Comparison of ENCODE assay signal across 22 cellular contexts in the genomic region with DNA sequence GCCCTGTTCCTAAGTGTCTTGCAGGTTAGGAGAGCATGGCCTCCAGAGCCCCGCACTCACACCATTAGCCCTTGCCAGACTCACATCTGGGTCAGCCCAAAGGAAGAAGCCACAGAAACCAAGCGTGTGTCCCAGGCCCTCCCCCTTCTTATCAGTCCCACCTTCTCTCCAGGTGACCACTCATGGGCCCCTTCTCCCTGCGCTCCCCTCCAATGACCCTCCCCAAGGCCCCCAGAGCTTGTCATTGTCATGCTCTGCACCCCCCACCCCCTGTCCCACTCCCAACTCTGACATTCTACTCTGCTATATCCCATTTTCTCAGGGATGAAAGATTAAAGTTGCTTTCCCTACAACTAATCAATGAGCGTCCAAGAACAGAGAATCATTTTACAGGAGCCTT. TPM values are rescaled to one million over a fixed set of nuclear protein-coding genes. Genes with fewer than 3 reads are reported as not detected.
A peak's percentile ranks its signal among the peaks of the same experiment; 100 is the strongest.
DNase-seq lines count a peak whose midpoint lies in the region; ATAC-seq and TF ChIP-seq lines count a peak whose summit lies in the region.
"Had no signal": no experiment of that assay in that cellular context is flagged by ENCODE, and none has a peak within 500 bp of the region (broad histone marks: within the 10 kb centered on the region; RNA-seq: fewer than 3 reads in every experiment).

No MANE protein-coding gene starts in this region.

- H3K4me1 Mint-ChIP-seq in activated CD8-positive, alpha-beta memory T cell treated with anti-CD3 and anti-CD28 coated beads, Interleukin-2, amount 10 ng/mL, durations not matched to agents 7 days and 5 days: no peaks in the 10 kb centered on the region
- no peaks in the 10 kb centered on the region for H3K4me1 Mint-ChIP-seq in osteocyte (ENCODE audit: unreplicated experiment)
- no peaks in the 10 kb centered on the region for H3K4me1 Mint-ChIP-seq in T-helper 17 cell
- no peaks in the 10 kb centered on the region for H3K4me1 Mint-ChIP-seq in T-helper 2 cell treated with Interferon-gamma antibody and Interleukin-4, amounts not matched to agents 5 μg/mL and 100 μg/mL, for 36 hours (ENCODE audit: low read depth)
- H3K4me1 Mint-ChIP-seq: CD14-positive monocyte; CD8-positive, alpha-beta memory T cell had no signal

- H3K36me3 Mint-ChIP-seq in activated CD8-positive, alpha-beta memory T cell treated with anti-CD3 and anti-CD28 coated beads, Interleukin-2, amount 10 ng/mL, durations not matched to agents 7 days and 5 days: no peaks in the 10 kb centered on the region
- H3K36me3 Mint-ChIP-seq in osteocyte (ENCODE audit: unreplicated experiment) (no peaks in the 10 kb centered on the region), T-helper 17 cell (ENCODE audit: low read depth) (peaks cover 8% of the 10 kb centered on the region)
- H3K36me3 Mint-ChIP-seq in T-helper 2 cell treated with Interferon-gamma antibody and Interleukin-4, amounts not matched to agents 5 μg/mL and 100 μg/mL, for 36 hours (ENCODE audit: low read depth): no peaks in the 10 kb centered on the region
- H3K36me3 Mint-ChIP-seq: CD14-positive monocyte had no signal

- peak; percentile 15 for DNase-seq in activated CD8-positive, alpha-beta memory T cell treated with anti-CD3 and anti-CD28 coated beads, Interleukin-2, amount 10 ng/mL, durations not matched to agents 7 days and 5 days
- no peak for DNase-seq in activated CD8-positive, alpha-beta memory T cell treated with anti-CD3 and anti-CD28 coated beads, Interleukin-2, amount 50 U/mL, for 4 hours
- DNase-seq in osteocyte (ENCODE audit: extremely low spot score, unreplicated experiment): peak; percentile 60
- no peak for DNase-seq in T-helper 17 cell
- no peak for DNase-seq in T-helper 2 cell treated with Interferon-gamma antibody and Interleukin-4, amounts not matched to agents 5 μg/mL and 100 μg/mL, for 36 hours (ENCODE audit: low spot score)
- DNase-seq in GM19238 (ENCODE audit: insufficient read length, low spot score): no peak
- DNase-seq: 8988T; ACHN; AML-193; BE2C; CD4-positive, alpha-beta T cell; CD8-positive, alpha-beta memory T cell; DMS 273 treated with DMSO at 0.1 percent for 48 hours; DMS79 treated with DMSO at 0.1 percent for 48 hours; GF-D8; GOT3; HFFc6 had no signal

- CTCF ChIA-PET in activated CD8-positive, alpha-beta memory T cell treated with anti-CD3 and anti-CD28 coated beads, Interleukin-2, amount 10 ng/mL, durations not matched to agents 7 days and 5 days (lab: Charles Lee): interaction anchor here (1.0 kb wide), 1 partner anchor 19 kb away, joined by 3 read pairs; no protein-coding TSS in a partner anchor

- ATAC-seq in activated CD8-positive, alpha-beta memory T cell treated with anti-CD3 and anti-CD28 coated beads, Interleukin-2, amount 10 ng/mL, durations not matched to agents 7 days and 5 days: no peak
- ATAC-seq in esophagus mucosa (peak; percentile 31), T-helper 17 cell (no peak)
- ATAC-seq: A549 had no signal

- peaks cover 15% of the 10 kb centered on the region for H3K27me3 Mint-ChIP-seq in activated CD8-positive, alpha-beta memory T cell treated with anti-CD3 and anti-CD28 coated beads, Interleukin-2, amount 10 ng/mL, durations not matched to agents 7 days and 5 days
- H3K27me3 Mint-ChIP-seq in osteocyte (ENCODE audit: unreplicated experiment) (peaks cover 44% of the 10 kb centered on the region), T-helper 17 cell (peaks cover 24% of the 10 kb centered on the region)
- H3K27me3 Mint-ChIP-seq in T-helper 2 cell treated with Interferon-gamma antibody and Interleukin-4, amounts not matched to agents 5 μg/mL and 100 μg/mL, for 36 hours (ENCODE audit: low read depth): peaks cover 6% of the 10 kb centered on the region
- H3K27me3 Mint-ChIP-seq: CD4-positive, alpha-beta T cell had no signal

- no peak overlapping the region for H3K27ac Mint-ChIP-seq in activated CD8-positive, alpha-beta memory T cell treated with anti-CD3 and anti-CD28 coated beads, Interleukin-2, amount 10 ng/mL, durations not matched to agents 7 days and 5 days
- H3K27ac Mint-ChIP-seq in osteocyte (ENCODE audit: unreplicated experiment) (no peak overlapping the region), T-helper 17 cell (no peak overlapping the region)
- no peak overlapping the region for H3K27ac Mint-ChIP-seq in T-helper 2 cell treated with Interferon-gamma antibody and Interleukin-4, amounts not matched to agents 5 μg/mL and 100 μg/mL, for 36 hours
- H3K27ac Mint-ChIP-seq: CD14-positive monocyte; CD4-positive, alpha-beta T cell; CD8-positive, alpha-beta memory T cell; HFFc6 had no signal

- H3K9me3 Mint-ChIP-seq in activated CD8-positive, alpha-beta memory T cell treated with anti-CD3 and anti-CD28 coated beads, Interleukin-2, amount 10 ng/mL, durations not matched to agents 7 days and 5 days (ENCODE audit: low read depth): no peaks in the 10 kb centered on the region
- no peaks in the 10 kb centered on the region for H3K9me3 Mint-ChIP-seq in osteocyte (ENCODE audit: unreplicated experiment)
- H3K9me3 Mint-ChIP-seq in T-helper 2 cell treated with Interferon-gamma antibody and Interleukin-4, amounts not matched to agents 5 μg/mL and 100 μg/mL, for 36 hours: no peaks in the 10 kb centered on the region
- H3K9me3 Mint-ChIP-seq: CD4-positive, alpha-beta T cell; HFFc6 had no signal

- H3K4me3 Mint-ChIP-seq in activated CD8-positive, alpha-beta memory T cell treated with anti-CD3 and anti-CD28 coated beads, Interleukin-2, amount 10 ng/mL, durations not matched to agents 7 days and 5 days: no peak overlapping the region
- H3K4me3 Mint-ChIP-seq in osteocyte (ENCODE audit: unreplicated experiment): no peak overlapping the region
- H3K4me3 Mint-ChIP-seq in T-helper 17 cell: no peak overlapping the region
- H3K4me3 Mint-ChIP-seq in T-helper 2 cell treated with Interferon-gamma antibody and Interleukin-4, amounts not matched to agents 5 μg/mL and 100 μg/mL, for 36 hours: no peak overlapping the region
- H3K4me3 Mint-ChIP-seq: CD14-positive monocyte; CD4-positive, alpha-beta T cell; CD8-positive, alpha-beta memory T cell; HFFc6 had no signal

- no peaks in the 10 kb centered on the region for H3K9me3 ChIP-seq in T-helper 17 cell (ENCODE audit: control insufficient read depth, low read length, poor library complexity, severe bottlenecking)
- H3K9me3 ChIP-seq: A549, BE2C, HAP-1 had no signal

- TF ChIP-seq CTCF in osteocyte (IDR thresholded peaks at IDR 0.05): no peak

RNA-seq across cellular contexts. Expression of gene CAPN14, which starts 30.1 kb away (rescaled TPM):
- under 1 TPM; 0.26 to 0.33 TPM for total RNA-seq in activated CD8-positive, alpha-beta memory T cell treated with anti-CD3 and anti-CD28 coated beads, Interleukin-2, amount 10 ng/mL, durations not matched to agents 7 days and 5 days
- total RNA-seq in esophagus mucosa (191 TPM), osteocyte (0.13 and 0.24 TPM in 2 replicates), T-helper 17 cell (under 1 TPM; 0.18 to 0.65 TPM)
- total RNA-seq: G401 had no signal

RNA-seq across cellular contexts. Expression of gene EHD3, which starts 46.8 kb away (rescaled TPM):
- 1 to 10 TPM in 1 of 2 experiments, under 1 TPM in 1; 0.41 to 1.1 TPM for total RNA-seq in activated CD8-positive, alpha-beta memory T cell treated with anti-CD3 and anti-CD28 coated beads, Interleukin-2, amount 10 ng/mL, durations not matched to agents 7 days and 5 days
- 43.4 TPM for total RNA-seq in esophagus mucosa
- total RNA-seq in osteocyte: 25.9 and 26.2 TPM in 2 replicates
- 10 to 100 TPM in 1 of 2 donors, 1 to 10 TPM in 1; 3.9 to 23.5 TPM for total RNA-seq in T-helper 17 cell

RNA-seq across cellular contexts. Expression of gene GALNT14, which starts 48.9 kb away (rescaled TPM):
- total RNA-seq in activated CD8-positive, alpha-beta memory T cell treated with anti-CD3 and anti-CD28 coated beads, Interleukin-2, amount 10 ng/mL, durations not matched to agents 7 days and 5 days: under 1 TPM in 1 of 2 experiments, not detected in 1; 0.42 TPM
- 26.7 TPM for total RNA-seq in esophagus mucosa
- 3.6 and 4.1 TPM in 2 replicates for total RNA-seq in osteocyte
- total RNA-seq in T-helper 17 cell: not detected
- total RNA-seq: CD4-positive, alpha-beta T cell; G401 had no signal

Comparison
In these comparisons a context has a peak if more than half of its experiments do, and no peak if none do; other contexts are left out.
1. DNase-seq: peak in activated CD8-positive, alpha-beta memory T cell treated with anti-CD3 and anti-CD28 coated beads, Interleukin-2, amount 10 ng/mL, durations not matched to agents 7 days and 5 days (single experiment) and osteocyte (single experiment); none in activated CD8-positive, alpha-beta memory T cell treated with anti-CD3 and anti-CD28 coated beads, Interleukin-2, amount 50 U/mL, for 4 hours (single experiment), T-helper 17 cell (0 of 3), T-helper 2 cell treated with Interferon-gamma antibody and Interleukin-4, amounts not matched to agents 5 μg/mL and 100 μg/mL, for 36 hours (single experiment) and GM19238 (single experiment).
2. RNA of gene CAPN14, which starts 30.1 kb away (total RNA-seq): 191 TPM in esophagus mucosa (single experiment); 0.18 to 0.65 TPM in T-helper 17 cell, 0.26 to 0.33 TPM in activated CD8-positive, alpha-beta memory T cell treated with anti-CD3 and anti-CD28 coated beads, Interleukin-2, amount 10 ng/mL, durations not matched to agents 7 days and 5 days and 0.13 to 0.24 TPM in osteocyte; every median in the first group is over 100 times any median in the second.